8 cellular contexts compared by ENCODE assay signal in the genomic region with DNA sequence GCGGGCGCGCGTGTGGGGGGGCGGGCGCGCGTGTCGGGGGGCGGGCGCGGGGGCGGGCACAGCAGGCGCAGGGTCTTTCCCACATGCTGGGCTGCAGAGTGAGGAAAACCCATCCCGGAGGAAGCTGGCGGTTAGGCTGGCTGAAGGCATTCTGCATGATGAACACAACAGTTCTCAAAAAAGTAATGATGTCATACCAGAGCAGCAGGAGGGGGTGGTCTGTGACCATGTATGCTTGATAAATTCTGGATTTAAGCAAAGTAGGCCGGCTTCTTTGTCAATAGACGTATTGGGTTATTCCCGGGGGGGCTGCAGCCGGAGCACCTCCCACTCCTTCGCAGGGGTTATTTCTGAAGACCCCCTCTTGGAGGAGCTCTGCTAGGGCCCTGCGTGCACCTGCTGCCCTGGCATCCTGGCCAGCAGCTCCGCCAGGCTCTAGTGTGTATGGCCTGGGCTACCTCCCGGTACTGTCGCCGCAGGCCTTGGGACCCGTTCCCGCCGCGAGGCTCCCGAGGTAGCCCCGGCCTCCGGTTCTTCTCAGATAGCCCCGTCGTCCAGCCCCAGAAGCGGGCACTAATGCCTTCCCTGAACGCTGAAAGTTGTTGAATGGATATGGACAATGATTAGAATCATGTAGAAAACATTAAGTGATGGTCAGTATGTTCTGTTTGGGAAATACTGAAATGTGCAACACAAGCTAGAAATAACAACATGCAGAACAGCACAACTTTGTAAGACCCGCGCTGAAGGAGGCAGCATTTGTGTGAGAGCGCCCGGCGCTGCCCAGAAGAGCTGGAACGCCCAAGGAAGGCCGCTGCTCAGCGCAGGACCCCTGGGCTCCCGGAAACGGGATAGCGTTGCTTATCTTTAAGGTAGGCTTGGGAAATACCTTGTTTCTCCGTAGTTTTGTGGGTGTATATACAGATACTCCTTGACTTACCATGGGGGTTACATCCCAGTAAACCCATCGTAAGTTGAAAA.
DNase-seq lines count a peak whose midpoint lies in the region; ATAC-seq, FAIRE-seq and TF ChIP-seq lines count a peak whose summit lies in the region.

No MANE protein-coding gene starts in this region.

- H2AFZ ChIP-seq in K562 (ENCODE audit: low read depth, low read length), result peak overlapping the region; percentile 66; the same call in 1 of the 2 replicates

- TF ChIP-seq POLR2A in K562 (conservative IDR thresholded peaks at IDR 0.05) (no peak), gastrocnemius medialis (IDR thresholded peaks at IDR 0.05) (no peak)

- H3K27me3 ChIP-seq in K562 (ENCODE audit: control insufficient read depth in 2 of 2, insufficient read depth in 2 of 2, low read length in 2 of 2) (peaks cover 0 to 17% of the 10 kb centered on the region in 2 experiments; a peak in 2 of 5 replicates), gastrocnemius medialis (no peaks in the 10 kb centered on the region)

- H3K4me1 ChIP-seq in K562 (replicated peaks in 1 of 2; ENCODE audit: control insufficient read depth in 2 of 2, insufficient read depth in 2 of 2, low read length in 2 of 2), result peaks cover 0 to 6% of the 10 kb centered on the region in 2 experiments; a peak in 3 of 5 replicates
- H3K4me1 ChIP-seq in gastrocnemius medialis, result peaks cover 5 to 12% of the 10 kb centered on the region in 2 donors

- H4K20me1 ChIP-seq in K562 (replicated peaks; ENCODE audit: control insufficient read depth, insufficient read depth, low read length), result no peaks in the 10 kb centered on the region

- H3K27ac ChIP-seq in K562 (ENCODE audit: extremely low read depth, low read depth, low read length) (no peak overlapping the region), gastrocnemius medialis (peak overlapping the region; percentile 71 to 85 (median 82))

- H3K36me3 ChIP-seq in K562 (ENCODE audit: control insufficient read depth, insufficient read depth, low read length) (no peaks in the 10 kb centered on the region), gastrocnemius medialis (no peaks in the 10 kb centered on the region)

- no peaks in the 10 kb centered on the region for H3K9me1 ChIP-seq in K562 (ENCODE audit: control insufficient read depth, insufficient read depth, low read length)

- H3K9ac ChIP-seq in K562 (ENCODE audit: insufficient read depth in 1 of 2, low read depth in 2 of 2, low read length in 2 of 2), result no peak overlapping the region

- ATAC-seq in GM21619 (IDR thresholded peaks at IDR 0.05; ENCODE audit: unreplicated experiment) (peak; percentile 8), K562 (peak; percentile 37; the same call in 1 of the 3 replicates), gastrocnemius medialis (peak; percentile 70 to 75), HG02571 (IDR thresholded peaks at IDR 0.05; ENCODE audit: unreplicated experiment) (no peak)

- POLR2A ChIA-PET in K562 (lab: Yijun Ruan, JAX), result no interaction called here

- H3K9me3 ChIP-seq in K562 (replicated peaks; ENCODE audit: control insufficient read depth, insufficient read depth, low read depth, low read length) (no peaks in the 10 kb centered on the region), gastrocnemius medialis (no peaks in the 10 kb centered on the region)

- BruUV-seq in K562 (replicated peaks; lab: Mats Ljungman, UMichigan), result no TSS peak

- TF ChIP-seq RAD21 in K562 (CRISPR knock-in tag; conservative IDR thresholded peaks at IDR 0.05 in 1 of 2, IDR thresholded peaks at IDR 0.05 in 1 of 2), result no peak

- peak; percentile 33 for DNase-seq in DMS79 (lab: John Stamatoyannopoulos, UW)
- peak; percentile 68 for DNase-seq in NCI-H2171 (lab: John Stamatoyannopoulos, UW)
- peak in 1 of 4 experiments; percentile 7 for DNase-seq in K562 (ENCODE audit: extremely low read depth in 1 of 4, low spot score in 3 of 4)
- peak; percentile 49 for DNase-seq in iPS-NIHi11 (ENCODE audit: low spot score)
- peak; percentile 6 to 26 for DNase-seq in gastrocnemius medialis
- DNase-seq in COLO668 (lab: John Stamatoyannopoulos, UW; ENCODE audit: unreplicated experiment), result no peak

- no peak for TF ChIP-seq EP300 in K562 (IDR thresholded peaks at IDR 0.05; ENCODE audit: low read length)

- in situ Hi-C loops in K562 (cut with MboI), result no loop called here
- in situ Hi-C loops in gastrocnemius medialis (cut with MboI; ENCODE audit: low sequenced_read_pairs in 4 of 4), result no loop called here

- FAIRE-seq in K562 (lab: Jason Lieb, UNC), result no peak

- no peak overlapping the region for H3K4me3 ChIP-seq in K562
- peak overlapping the region; percentile 60 to 91 (median 82) for H3K4me3 ChIP-seq in gastrocnemius medialis

- CTCF ChIA-PET in K562 (lab: Yijun Ruan, JAX; ENCODE audit: low intra/inter-chr PET ratio), result no interaction called here

- H3K4me2 ChIP-seq in K562 (ENCODE audit: insufficient read depth, low read length), result peak overlapping the region; percentile 37; the same call in 1 of the 2 replicates

- intact Hi-C loops in K562 (cut with micrococcal nuclease), result no loop called here
- intact Hi-C loops in gastrocnemius medialis (cut with DNase I; ENCODE audit: low total_unique reads), result loop anchor here (5.0 to 10.0 kb wide), 2 partner anchors 464 to 1553 kb away; partner anchors contain the start of gene IMP4

- 59% methylated on average over 34 of the region's 50 CpGs for WGBS in K562 (ENCODE audit: insufficient coverage, low coverage, missing lambda C conversion rate)

- TF ChIP-seq CTCF in K562 (IDR thresholded peaks at IDR 0.05 in 2 of 3, conservative IDR thresholded peaks at IDR 0.05 in 1 of 3; ENCODE audit: insufficient read depth in 2 of 3, low read depth in 1 of 3, low read length in 3 of 3) (no peak), gastrocnemius medialis (IDR thresholded peaks at IDR 0.05 in 4 of 5, conservative IDR thresholded peaks at IDR 0.05 in 1 of 5) (no peak)

- no peaks in the 10 kb centered on the region for H3K79me2 ChIP-seq in K562 (ENCODE audit: control insufficient read depth, insufficient read depth, low read length)

TF ChIP-seq in K562, 482 proteins besides CTCF, POLR2A, EP300 and RAD21:
- TF ChIP-seq CBFB (CRISPR knock-in tag; IDR thresholded peaks at IDR 0.05), result no peak
- TF ChIP-seq, protein P1, sequence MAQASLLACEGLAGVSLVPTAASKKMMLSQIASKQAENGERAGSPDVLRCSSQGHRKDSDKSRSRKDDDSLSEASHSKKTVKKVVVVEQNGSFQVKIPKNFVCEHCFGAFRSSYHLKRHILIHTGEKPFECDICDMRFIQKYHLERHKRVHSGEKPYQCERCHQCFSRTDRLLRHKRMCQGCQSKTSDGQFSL (CRISPR knock-in tag; IDR thresholded peaks at IDR 0.05), result no peak
- TF ChIP-seq, protein P1 (tag; IDR thresholded peaks at IDR 0.05), result peak in 1 of 2 experiments; percentile 71; a peak in 1 of 4 replicates
- peak; percentile 44; the same call in 1 of the 2 replicates for TF ChIP-seq ATF7 (IDR thresholded peaks at IDR 0.05)
- TF ChIP-seq VEZF1 (CRISPR knock-in tag; IDR thresholded peaks at IDR 0.05), result peak; percentile 81
- peak; percentile 47; the same call in 1 of the 2 replicates for TF ChIP-seq GABPA (tag; conservative IDR thresholded peaks at IDR 0.05; ENCODE audit: low read depth)
- TF ChIP-seq ZNF707 (CRISPR knock-in tag; conservative IDR thresholded peaks at IDR 0.05), result no peak
- TF ChIP-seq CXXC5 (CRISPR knock-in tag; IDR thresholded peaks at IDR 0.05), result no peak
- 0 out of 2 replicates have a peak, but pooled peaks have one; percentile 15 for TF ChIP-seq CREM (IDR thresholded peaks at IDR 0.05; ENCODE audit: low read depth)
- TF ChIP-seq GMEB1 (CRISPR knock-in tag; IDR thresholded peaks at IDR 0.05), result no peak
